Comparison of ENCODE assay signal across 11 cellular contexts in the genomic region with DNA sequence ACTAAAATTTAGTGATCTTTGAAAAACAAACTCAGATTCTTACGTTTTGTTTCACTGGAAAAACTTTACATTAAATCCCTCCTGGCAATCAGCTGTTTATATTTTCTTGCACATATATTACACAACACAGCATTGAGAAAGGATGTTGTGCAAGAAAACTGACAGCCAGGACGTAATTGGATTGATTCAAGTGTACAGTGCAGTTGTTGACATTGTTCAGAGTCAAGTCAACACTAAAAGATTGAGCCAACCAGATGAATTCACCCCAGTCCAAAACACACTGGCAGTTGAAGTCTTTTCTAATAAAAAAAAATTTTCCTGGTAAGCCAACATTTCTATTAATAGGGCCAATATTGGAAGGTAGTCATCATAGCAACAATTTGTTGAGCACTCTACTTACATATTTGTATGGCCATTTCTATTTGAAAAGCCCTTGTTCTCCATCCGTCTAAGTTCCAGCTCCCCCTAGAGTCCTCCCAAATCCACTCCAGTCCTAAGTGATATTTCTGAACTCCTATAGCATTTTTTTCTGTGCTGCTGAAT. TPM values are rescaled to one million over a fixed set of nuclear protein-coding genes. Genes with fewer than 3 reads are reported as not detected.
DNase-seq lines count a peak whose midpoint lies in the region; ATAC-seq, FAIRE-seq and TF ChIP-seq lines count a peak whose summit lies in the region.
"Had no signal": no experiment of that assay in that cellular context is flagged by ENCODE, and none has a peak within 500 bp of the region (broad histone marks: within the 10 kb centered on the region; RNA-seq: fewer than 3 reads in every experiment).

No MANE protein-coding gene starts in this region.

- WGBS in A549 (ENCODE audit: missing lambda C conversion rate) = 14% methylated on average over 3 of the region's 3 CpGs
- WGBS in hepatocyte (ENCODE audit: low lambda C conversion rate, missing lambda C conversion rate) = 29% methylated on average over 3 of the region's 3 CpGs

- no peaks in the 10 kb centered on the region for H4K20me1 ChIP-seq in hepatocyte (ENCODE audit: insufficient read depth, poor library complexity, severe bottlenecking)

- DNase-seq in A549 (ENCODE audit: low read depth in 1 of 2, low spot score in 1 of 2) = peak in 1 of 2 experiments; percentile 57
- peak; percentile 28 for DNase-seq in HEK293T (ENCODE audit: extremely low spot score)
- peak; percentile 26 for DNase-seq in SKM-1 (lab: John Stamatoyannopoulos, UW; ENCODE audit: unreplicated experiment)
- peak; percentile 37 for DNase-seq in hepatocyte (ENCODE audit: low spot score)
- DNase-seq in GM12891 (ENCODE audit: insufficient read length, low spot score) = no peak
- DNase-seq in uterus = no peak
- no peak for DNase-seq in dorsolateral prefrontal cortex
- no peak for DNase-seq in ascending aorta (ENCODE audit: low spot score in 2 of 2)
- DNase-seq: activated T-cell treated with anti-CD3 and anti-CD28 coated beads, Interleukin-2, amount 50 U/mL, for 24 hours; NCI-H2227 treated with DMSO at 0.1 percent for 48 hours; stimulated activated CD4-positive, alpha-beta T cell treated with anti-CD3 and anti-CD28 coated beads, Interleukin-12 subunit alpha, Interleukin-12 subunit beta, amount 100 ng/mL, for 4 hours had no signal

- H3K9me2 ChIP-seq in hepatocyte (replicated peaks; ENCODE audit: insufficient read depth) = no peaks in the 10 kb centered on the region

- no peaks in the 10 kb centered on the region for H3K36me3 ChIP-seq in hepatocyte (replicated peaks; ENCODE audit: insufficient read depth, low read depth)
- H3K36me3 ChIP-seq in uterus = no peaks in the 10 kb centered on the region
- no peaks in the 10 kb centered on the region for H3K36me3 ChIP-seq in ascending aorta

- intact Hi-C loops in uterus (cut with DNase I; ENCODE audit: low total_unique reads) = no loop called here
- intact Hi-C loops in dorsolateral prefrontal cortex (cut with DNase I) = no loop called here
- intact Hi-C loops in ascending aorta (cut with DNase I) = no loop called here

- TF ChIP-seq POLR2A in A549 (IDR thresholded peaks at IDR 0.05; ENCODE audit: low read length) (no peak), GM12891 (IDR thresholded peaks at IDR 0.05; ENCODE audit: low read depth, low read length) (no peak), uterus (IDR thresholded peaks at IDR 0.05) (no peak)

- H3K4me3 ChIP-seq in A549 (no peak overlapping the region), hepatocyte (no peak overlapping the region), uterus (no peak overlapping the region), dorsolateral prefrontal cortex (no peak overlapping the region), ascending aorta (no peak overlapping the region)

- CTCF ChIA-PET in A549 (lab: Yijun Ruan, JAX) = interaction anchor here (0.7 kb wide), 1 partner anchor 14 kb away, joined by 3 read pairs; no protein-coding TSS in a partner anchor
- CTCF ChIA-PET in HEK293T (lab: Yijun Ruan, JAX) = no interaction called here

- H3K27me3 ChIP-seq in hepatocyte (no peaks in the 10 kb centered on the region), uterus (no peaks in the 10 kb centered on the region), dorsolateral prefrontal cortex (no peaks in the 10 kb centered on the region), ascending aorta (no peaks in the 10 kb centered on the region)

- no peaks in the 10 kb centered on the region for H3K79me2 ChIP-seq in hepatocyte

- no peak for TF ChIP-seq EP300 in A549 (IDR thresholded peaks at IDR 0.05)

- H3K27ac ChIP-seq in A549 (no peak overlapping the region), hepatocyte (peak overlapping the region; percentile 77), uterus (no peak overlapping the region), dorsolateral prefrontal cortex (no peak overlapping the region), ascending aorta (no peak overlapping the region)

- H3K4me1 ChIP-seq in A549 (peaks cover 30% of the 10 kb centered on the region), hepatocyte (ENCODE audit: insufficient read depth) (peaks cover 13% of the 10 kb centered on the region), uterus (no peaks in the 10 kb centered on the region), ascending aorta (no peaks in the 10 kb centered on the region)

- H2AFZ ChIP-seq in hepatocyte = no peak overlapping the region

- POLR2A ChIA-PET in A549 (lab: Yijun Ruan, JAX) (no interaction called here), HEK293T (lab: Yijun Ruan, JAX) (no interaction called here)

- FAIRE-seq in A549 (lab: Jason Lieb, UNC) (no peak), GM12891 (lab: Jason Lieb, UNC) (no peak)

- H3K9me3 ChIP-seq in A549 (no peaks in the 10 kb centered on the region), hepatocyte (ENCODE audit: low read depth) (no peaks in the 10 kb centered on the region), uterus (no peaks in the 10 kb centered on the region), ascending aorta (no peaks in the 10 kb centered on the region)

- ATAC-seq in A549 = peak; percentile 66 to 70; a peak in 4 of 6 replicates

- TF ChIP-seq CTCF in A549 (IDR thresholded peaks at IDR 0.05) (peak; percentile 30; the same call in 2 of the 3 replicates), hepatocyte (IDR thresholded peaks at IDR 0.05; ENCODE audit: poor library complexity) (peak; percentile 28), uterus (IDR thresholded peaks at IDR 0.05) (no peak), dorsolateral prefrontal cortex (IDR thresholded peaks at IDR 0.05 in 54 of 56, conservative IDR thresholded peaks at IDR 0.05 in 2 of 56; ENCODE audit: low read depth in 1 of 56, partially characterized antibody in 56 of 56) (peak in 10 of 56 donors; percentile 9 to 40 (median 18)), ascending aorta (IDR thresholded peaks at IDR 0.05) (peak in 1 of 3 experiments; percentile 22)

- H3K4me2 ChIP-seq in A549 (peak overlapping the region; percentile 19; the same call in 2 of the 3 replicates), hepatocyte (no peak overlapping the region)

- peak in 1 of 2 experiments; percentile 37; a peak in 3 of 5 replicates for TF ChIP-seq RAD21 in A549 (conservative IDR thresholded peaks at IDR 0.05 in 1 of 2, IDR thresholded peaks at IDR 0.05 in 1 of 2)

TF ChIP-seq in A549, 52 proteins besides CTCF, POLR2A, EP300 and RAD21 (continues in another document):
- TF ChIP-seq, protein P1, sequence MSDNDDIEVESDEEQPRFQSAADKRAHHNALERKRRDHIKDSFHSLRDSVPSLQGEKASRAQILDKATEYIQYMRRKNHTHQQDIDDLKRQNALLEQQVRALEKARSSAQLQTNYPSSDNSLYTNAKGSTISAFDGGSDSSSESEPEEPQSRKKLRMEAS (IDR thresholded peaks at IDR 0.05) = no peak
- no peak for TF ChIP-seq FOSL2 (IDR thresholded peaks at IDR 0.05)
- TF ChIP-seq FOSL2 (CRISPR knock-in tag; IDR thresholded peaks at IDR 0.05) = 0 out of 2 replicates have a peak, but pooled peaks have one; percentile 24
- no peak for TF ChIP-seq POLR2AphosphoS2 (conservative IDR thresholded peaks at IDR 0.05; ENCODE audit: low read length)
- TF ChIP-seq CEBPB (IDR thresholded peaks at IDR 0.05) = peak; percentile 79 to 93

TF ChIP-seq in HEK293T, 16 proteins besides CTCF, POLR2A, EP300 and RAD21 (continues in another document):
- TF ChIP-seq PKNOX1 (IDR thresholded peaks at IDR 0.05) (no peak), ZNF384 (IDR thresholded peaks at IDR 0.05) (no peak), FOXA1 (IDR thresholded peaks at IDR 0.05) (no peak)

TF ChIP-seq in GM12891, 5 proteins besides CTCF, POLR2A, EP300 and RAD21:
- TF ChIP-seq POU2F2 (IDR thresholded peaks at IDR 0.05; ENCODE audit: low read depth, low read length) = no peak
- TF ChIP-seq POLR2AphosphoS5 (IDR thresholded peaks at IDR 0.05; ENCODE audit: low read depth, low read length) = no peak
TF ChIP-seq in GM12891: peak in this region for 0.

RNA-seq across cellular contexts. Expression of gene VNN1, which starts 20.9 kb away (rescaled TPM):
- 0.09 TPM in 2 replicates for polyA plus RNA-seq in A549 (2011; rRNA removed)
- 0.01 and 0.03 TPM in 2 replicates for polyA plus RNA-seq in A549 (2012; cell fraction: cytosol; rRNA removed)
- polyA plus RNA-seq in A549 (2012; cell fraction: nucleus; rRNA removed) = 0.04 and 0.05 TPM in 2 replicates
- 0.03 to 0.13 TPM in 2 of 3 replicates, not detected in the other for polyA plus RNA-seq in A549 (2017; fragmentation: RNase III; extraction: RNeasy Plus Mini Kit Qiagen cat#74134 plus additional on column Dnase treatment)
- not detected in 2 replicates for polyA minus RNA-seq in A549 (2011; rRNA and poly(A)+ RNA removed)
- total RNA-seq in hepatocyte = 1.2 and 1.4 TPM in 2 replicates
- polyA plus RNA-seq in hepatocyte = 0.46 and 0.93 TPM in 2 replicates
- 0.03 TPM for polyA plus RNA-seq in GM12891 (2012; ENCODE audit: low read depth, missing spikeins)
- total RNA-seq in uterus = 1 to 10 TPM in 1 of 4 donors, under 1 TPM in 2, not detected in 1; 0.64 to 2.9 (median 0.83) TPM
- total RNA-seq in dorsolateral prefrontal cortex = 1 to 10 TPM in 5 of 120 experiments, under 1 TPM in 81, not detected in 34; 0.13 to 3.7 (median 0.32) TPM
- not detected for total RNA-seq in ascending aorta

RNA-seq across cellular contexts. Expression of gene VNN2, which starts 22.9 kb away (rescaled TPM):
- polyA plus RNA-seq in A549 (2011; rRNA removed) (0.09 TPM in 1 of 2 replicates, not detected in the other), A549 (2017; fragmentation: RNase III; extraction: RNeasy Plus Mini Kit Qiagen cat#74134 plus additional on column Dnase treatment) (0.13 TPM in 1 of 3 replicates, not detected in the others), hepatocyte (1.1 and 1.9 TPM in 2 replicates)
- 0.03 TPM in 1 of 2 replicates, not detected in the other for polyA plus RNA-seq in A549 (2012; cell fraction: cytosol; rRNA removed)
- polyA plus RNA-seq in A549 (2012; cell fraction: nucleus; rRNA removed) = not detected in 2 replicates
- not detected in 2 replicates for polyA minus RNA-seq in A549 (2011; rRNA and poly(A)+ RNA removed)
- total RNA-seq in hepatocyte (4.0 and 6.8 TPM in 2 replicates), uterus (10 to 100 TPM in 1 of 4 donors, 1 to 10 TPM in 3; 1.5 to 40.9 (median 2.7) TPM), dorsolateral prefrontal cortex (10 to 100 TPM in 3 of 120 experiments, 1 to 10 TPM in 79, under 1 TPM in 33, not detected in 5; 0.22 to 18.5 (median 1.6) TPM), ascending aorta (19.9 TPM)
- 16.5 TPM for polyA plus RNA-seq in GM12891 (2012; ENCODE audit: low read depth, missing spikeins)

Comparison
In these comparisons a context has a peak if more than half of its experiments do, and no peak if none do; other contexts are left out.
1. DNase-seq: peak in HEK293T (single experiment), SKM-1 (single experiment) and hepatocyte (single experiment); none in GM12891 (single experiment), uterus (0 of 2), dorsolateral prefrontal cortex (0 of 10) and ascending aorta (0 of 2).
2. CTCF ChIP-seq: peak in A549 (single experiment) and hepatocyte (single experiment); none in uterus (0 of 4).